ENCODE assay signal across 20 cellular contexts in genomic region chr10:104348601-104349000, GRCh38. TPM values are rescaled to one million over a fixed set of nuclear protein-coding genes. Genes with fewer than 3 reads are reported as not detected.
"Had no signal": no experiment of that assay in that cellular context is flagged by ENCODE, and none has a peak within 500 bp of the region (broad histone marks: within the 10 kb centered on the region; RNA-seq: fewer than 3 reads in every experiment).

No MANE protein-coding gene starts in this region.

- DNase-seq: activated CD4-positive, alpha-beta T cell treated with anti-CD3 and anti-CD28 coated beads for 1 hour; activated CD4-positive, alpha-beta T cell treated with anti-CD3 and anti-CD28 coated beads, Interleukin-2, amount 50 U/mL, for 48 hours; activated gamma-delta T cell; adrenal gland; cerebellar nuclear complex; effector CD4-positive, alpha-beta T cell; immature natural killer cell; kidney glomerular epithelial cell; nucleus accumbens; stimulated activated CD4-positive, alpha-beta T cell treated with anti-CD3 and anti-CD28 coated beads, Interleukin-2, amount 100 ng/mL, for 24 hours; stimulated activated naive CD8-positive, alpha-beta T cell treated with anti-CD3 and anti-CD28 coated beads, Interleukin-15, Interleukin-2, amounts not matched to agents 100 U/mL and 50 U/mL, for 24 hours; substantia nigra; WERI-Rb-1 had no signal

- H3K27me3 ChIP-seq: adrenal gland, esophagus muscularis mucosa, tibial nerve, vagina had no signal

- ATAC-seq: activated naive CD4-positive, alpha-beta T cell treated with anti-CD3 and anti-CD28 coated beads, Interleukin-2, amount 50 U/mL, for 72 hours; natural killer cell treated with Interleukin-12 subunit alpha and Interleukin-12 subunit beta and Interleukin-15 and Interleukin-18, amount 100 ng/mL, for 72 hours; stimulated activated naive CD8-positive, alpha-beta T cell treated with anti-CD3 and anti-CD28 coated beads, Interleukin-15, Interleukin-2, amounts not matched to agents 100 U/mL and 50 U/mL, for 24 hours had no signal

- H3K36me3 ChIP-seq: adrenal gland, esophagus muscularis mucosa, tibial nerve, vagina, WERI-Rb-1 had no signal

- H3K4me3 ChIP-seq: adrenal gland, esophagus muscularis mucosa, lung, tibial nerve, vagina had no signal

- FAIRE-seq: bronchial epithelial cell had no signal

- H3K9me3 ChIP-seq: adrenal gland, esophagus muscularis mucosa, tibial nerve, vagina had no signal

- H3K27ac ChIP-seq: vagina, WERI-Rb-1 had no signal

RNA-seq across cellular contexts. Expression of gene CFAP58, which starts 5.0 kb away (rescaled TPM):
- polyA plus RNA-seq: immature natural killer cell had no signal
